Comparison of ENCODE assay signal across 6 cellular contexts in genomic region chr17:5134571-5134970, GRCh38. TPM values are rescaled to one million over a fixed set of nuclear protein-coding genes. Genes with fewer than 3 reads are reported as not detected.
"Had no signal": no experiment of that assay in that cellular context is flagged by ENCODE, and none has a peak within 500 bp of the region (broad histone marks: within the 10 kb centered on the region; RNA-seq: fewer than 3 reads in every experiment).

No MANE protein-coding gene starts in this region.

RNA-seq across cellular contexts. Expression of gene USP6, which starts 18.7 kb away (rescaled TPM):
- total RNA-seq: HT1080, IMR-90, NCI-H460, RPMI7951, SJCRH30 had no signal
- polyA plus RNA-seq: HepG2 had no signal

RNA-seq across cellular contexts. Expression of gene ZFP3, which starts 56.3 kb away (rescaled TPM):
- total RNA-seq: HepG2, HT1080, NCI-H460 had no signal
- polyA plus RNA-seq: HepG2 had no signal
